In genomic region chr4:76144546-76144945, GRCh38 we compare ENCODE assay signal across 23 cellular contexts.
"Had no signal": no experiment of that assay in that cellular context is flagged by ENCODE, and none has a peak within 500 bp of the region (broad histone marks: within the 10 kb centered on the region; RNA-seq: fewer than 3 reads in every experiment).

No MANE protein-coding gene starts in this region.

- FAIRE-seq: astrocyte, TTC549 had no signal

- H3K27me3 Mint-ChIP-seq: activated B cell treated with CpG ODN at 0.5 μM for 24 hours; activated CD4-positive, alpha-beta T cell treated with anti-CD3 and anti-CD28 coated beads, Interleukin-2, amount 10 ng/mL, durations not matched to agents 24 days and 14 days; activated naive CD8-positive, alpha-beta T cell treated with anti-CD3 and anti-CD28 coated beads, Interleukin-2, amount 50 U/mL, for 24 hours; T-cell had no signal

- H3K27ac Mint-ChIP-seq: activated B cell treated with CpG ODN at 0.5 μM for 24 hours; activated CD4-positive, alpha-beta T cell treated with anti-CD3 and anti-CD28 coated beads, Interleukin-2, amount 10 ng/mL, durations not matched to agents 24 days and 14 days; activated naive CD8-positive, alpha-beta T cell treated with anti-CD3 and anti-CD28 coated beads, Interleukin-2, amount 50 U/mL, for 24 hours; T-cell had no signal

- H3K4me3 Mint-ChIP-seq: activated B cell treated with CpG ODN at 0.5 μM for 24 hours; activated CD4-positive, alpha-beta T cell treated with anti-CD3 and anti-CD28 coated beads, Interleukin-2, amount 10 ng/mL, durations not matched to agents 24 days and 14 days; activated naive CD8-positive, alpha-beta T cell treated with anti-CD3 and anti-CD28 coated beads, Interleukin-2, amount 50 U/mL, for 24 hours; T-cell had no signal

- DNase-seq: activated B cell treated with CpG ODN at 0.5 μM for 24 hours; activated CD4-positive, alpha-beta T cell treated with anti-CD3 and anti-CD28 coated beads for 1 hour; activated CD4-positive, alpha-beta T cell treated with anti-CD3 and anti-CD28 coated beads, Interleukin-2, amount 10 ng/mL, durations not matched to agents 24 days and 14 days; activated CD4-positive, alpha-beta T cell treated with anti-CD3 and anti-CD28 coated beads, Interleukin-2, amount 50 U/mL, for 48 hours; activated naive CD4-positive, alpha-beta T cell treated with anti-CD3 and anti-CD28 coated beads, Interleukin-2, amount 50 U/mL, for 16 hours; activated naive CD8-positive, alpha-beta T cell treated with anti-CD3 and anti-CD28 coated beads, Interleukin-2, amount 50 U/mL, for 24 hours; activated T-cell treated with anti-CD3 and anti-CD28 coated beads, Interleukin-2, amount 50 U/mL, for 48 hours; amniotic stem cell; brain microvascular endothelial cell; Karpas-422; NCI-H1105 treated with DMSO at 0.1 percent for 48 hours; NCI-H1436 treated with DMSO at 0.1 percent for 48 hours; NCI-H187; NCI-H446; NCI-H524; NCI-H748 treated with DMSO at 0.1 percent for 48 hours; T-cell; T-helper 2 cell; T1000 had no signal

- H3K9me3 Mint-ChIP-seq: activated B cell treated with CpG ODN at 0.5 μM for 24 hours; activated CD4-positive, alpha-beta T cell treated with anti-CD3 and anti-CD28 coated beads, Interleukin-2, amount 10 ng/mL, durations not matched to agents 24 days and 14 days; activated naive CD8-positive, alpha-beta T cell treated with anti-CD3 and anti-CD28 coated beads, Interleukin-2, amount 50 U/mL, for 24 hours; T-cell had no signal

- H3K27ac ChIP-seq: brain microvascular endothelial cell, cardiac muscle cell, SK-N-MC had no signal

- H3K27me3 ChIP-seq: brain microvascular endothelial cell, cardiac muscle cell had no signal

- H3K4me3 ChIP-seq: cardiac muscle cell, SK-N-MC had no signal

- ATAC-seq: activated naive CD8-positive, alpha-beta T cell treated with anti-CD3 and anti-CD28 coated beads, Interleukin-2, amount 50 U/mL, for 24 hours; T-cell had no signal
